In the genomic region with DNA sequence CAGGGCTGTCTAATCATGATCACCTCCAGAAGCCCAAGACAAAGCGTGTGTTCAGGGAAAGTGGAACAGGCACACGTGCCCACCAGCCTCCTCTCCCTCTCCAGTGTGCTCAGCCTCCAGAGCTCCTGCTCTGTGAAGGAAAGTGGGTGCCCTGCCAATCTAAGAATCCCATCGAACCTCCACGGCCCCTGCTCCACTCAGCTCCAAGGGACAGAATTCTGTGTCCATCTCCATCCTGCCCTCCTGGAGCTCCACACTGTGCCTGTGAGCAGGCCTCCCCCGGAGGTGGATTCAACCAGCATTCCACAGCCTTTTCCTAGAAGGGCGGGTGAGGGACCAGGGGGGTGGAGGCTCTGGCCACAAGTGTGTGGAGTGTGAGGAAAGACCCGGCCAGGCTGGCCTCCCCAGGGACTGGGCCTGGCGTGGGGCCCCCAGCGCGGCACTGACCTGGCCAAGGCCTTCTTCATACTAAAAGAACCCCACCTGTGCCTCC, we compare ENCODE assay signal across 11 cellular contexts. TPM values are rescaled to one million over a fixed set of nuclear protein-coding genes. Genes with fewer than 3 reads are reported as not detected.
DNase-seq lines count a peak whose midpoint lies in the region; ATAC-seq and TF ChIP-seq lines count a peak whose summit lies in the region.
"Had no signal": no experiment of that assay in that cellular context is flagged by ENCODE, and none has a peak within 500 bp of the region (broad histone marks: within the 10 kb centered on the region; RNA-seq: fewer than 3 reads in every experiment).

No MANE protein-coding gene starts in this region.

- no peaks in the 10 kb centered on the region for H3K27me3 Mint-ChIP-seq in activated CD8-positive, alpha-beta T cell treated with anti-CD3 and anti-CD28 coated beads for 36 hours

- H3K4me3 ChIP-seq in left ventricle myocardium inferior (peak overlapping the region; percentile 11), spleen (peak overlapping the region in 3 of 8 donors; percentile 7 to 94 (median 65))
- H3K4me3 ChIP-seq: cardiac muscle cell, left lung had no signal

- H3K27ac ChIP-seq in left ventricle myocardium inferior (replicated peaks) (peak overlapping the region; percentile 95), spleen (peak overlapping the region; percentile 11 to 94 (median 74))

- peak overlapping the region; percentile 97 for H3K4me3 Mint-ChIP-seq in activated CD8-positive, alpha-beta T cell treated with anti-CD3 and anti-CD28 coated beads for 36 hours

- no peaks in the 10 kb centered on the region for H3K9me3 Mint-ChIP-seq in activated CD8-positive, alpha-beta T cell treated with anti-CD3 and anti-CD28 coated beads for 36 hours

- TF ChIP-seq CTCF in activated CD8-positive, alpha-beta T cell treated with anti-CD3 and anti-CD28 coated beads for 36 hours (IDR thresholded peaks at IDR 0.05): no peak
- TF ChIP-seq CTCF in left ventricle myocardium inferior (IDR thresholded peaks at IDR 0.05; ENCODE audit: borderline replicate concordance) (no peak), spleen (IDR thresholded peaks at IDR 0.05 in 8 of 11, conservative IDR thresholded peaks at IDR 0.05 in 3 of 11) (no peak)

- whole genome bisulfite sequencing in spleen, 5 donors: 73 to 83% (median 80%) methylated on average over 4 to 10 of the region's 10 CpGs

- H3K4me1 ChIP-seq in left ventricle myocardium inferior: peaks cover 100% of the 10 kb centered on the region
- peaks cover 72 to 100% (median 100%) of the 10 kb centered on the region in 6 donors for H3K4me1 ChIP-seq in spleen

- TF ChIP-seq POLR2A in spleen (IDR thresholded peaks at IDR 0.05): no peak

- intact Hi-C loops in activated CD8-positive, alpha-beta T cell treated with anti-CD3 and anti-CD28 coated beads for 36 hours (cut with micrococcal nuclease): loop anchor here (5.0 kb wide), 1 partner anchor 38 kb away; the partner anchor contains the start of gene DPM2
- intact Hi-C loops in left ventricle myocardium inferior (cut with micrococcal nuclease): no loop called here
- intact Hi-C loops in spleen (cut with DNase I; ENCODE audit: low total_unique reads): no loop called here

- H3K36me3 Mint-ChIP-seq in activated CD8-positive, alpha-beta T cell treated with anti-CD3 and anti-CD28 coated beads for 36 hours (ENCODE audit: low read depth): peaks cover 46% of the 10 kb centered on the region

- H3K4me1 Mint-ChIP-seq in activated CD8-positive, alpha-beta T cell treated with anti-CD3 and anti-CD28 coated beads for 36 hours (ENCODE audit: low read depth): peaks cover 72% of the 10 kb centered on the region

- no peaks in the 10 kb centered on the region for H3K36me3 ChIP-seq in left ventricle myocardium inferior
- H3K36me3 ChIP-seq in spleen: peaks cover 0 to 10% (median 0%) of the 10 kb centered on the region in 6 donors
- H3K36me3 ChIP-seq: cardiac muscle cell, left lung had no signal

- ATAC-seq in activated CD8-positive, alpha-beta T cell treated with anti-CD3 and anti-CD28 coated beads for 36 hours: no peak
- ATAC-seq in GM18868 (IDR thresholded peaks at IDR 0.05; ENCODE audit: unreplicated experiment): no peak
- ATAC-seq: left lung had no signal

- H3K27me3 ChIP-seq in left ventricle myocardium inferior (ENCODE audit: low read depth) (no peaks in the 10 kb centered on the region), spleen (replicated peaks in 1 of 7) (peaks cover 0 to 8% (median 0%) of the 10 kb centered on the region in 7 donors)
- H3K27me3 ChIP-seq: cardiac muscle cell had no signal

- H3K9me3 ChIP-seq in left ventricle myocardium inferior (replicated peaks) (no peaks in the 10 kb centered on the region), spleen (no peaks in the 10 kb centered on the region)
- H3K9me3 ChIP-seq: left lung had no signal

- POLR2A ChIA-PET in activated CD8-positive, alpha-beta T cell treated with anti-CD3 and anti-CD28 coated beads for 36 hours (lab: Charles Lee): interaction anchor here (0.6 to 22.5 kb wide), 6 partner anchors 14 to 64 kb away, joined by 3 to 408 read pairs (median 3); no protein-coding TSS in a partner anchor

- CTCF ChIA-PET in activated CD8-positive, alpha-beta T cell treated with anti-CD3 and anti-CD28 coated beads for 36 hours (lab: Charles Lee): interaction anchor here (1.0 to 15.3 kb wide), 4 partner anchors 11 to 60 kb away, joined by 3 to 163 read pairs (median 116); no protein-coding TSS in a partner anchor

- peak overlapping the region; percentile 99 for H3K27ac Mint-ChIP-seq in activated CD8-positive, alpha-beta T cell treated with anti-CD3 and anti-CD28 coated beads for 36 hours

- DNase-seq in GM03348 (ENCODE audit: low spot score) (peak; percentile 86), left ventricle myocardium inferior (no peak), spleen (no peak), NCI-H1436 (lab: John Stamatoyannopoulos, UW) (no peak), NCI-H2029 treated with DMSO at 0.1 percent for 48 hours (lab: John Stamatoyannopoulos, UW) (no peak), NK-92 (lab: John Stamatoyannopoulos, UW; ENCODE audit: unreplicated experiment) (no peak)
- DNase-seq in activated CD8-positive, alpha-beta T cell treated with anti-CD3 and anti-CD28 coated beads for 36 hours: no peak
- DNase-seq: Kasumi-1 had no signal

RNA-seq across cellular contexts. Expression of gene EEIG1, which starts 6.0 kb away (rescaled TPM):
- total RNA-seq in activated CD8-positive, alpha-beta T cell treated with anti-CD3 and anti-CD28 coated beads for 36 hours: 10 to 100 TPM; 79.7 to 81.5 TPM
- total RNA-seq in left ventricle myocardium inferior (20.7 TPM), spleen (100 to 1,000 TPM in 1 of 7 donors, 10 to 100 TPM in 6; 27.3 to 102 (median 72.8) TPM)
- polyA plus RNA-seq in spleen: 10 to 100 TPM; 28.6 to 39.6 (median 29.0) TPM

RNA-seq across cellular contexts. Expression of gene DPM2, which starts 37.2 kb away (rescaled TPM):
- total RNA-seq in activated CD8-positive, alpha-beta T cell treated with anti-CD3 and anti-CD28 coated beads for 36 hours: 10 to 100 TPM; 41.3 to 43.9 TPM
- total RNA-seq in left ventricle myocardium inferior (14.0 TPM), spleen (10 to 100 TPM; 19.5 to 31.3 (median 25.2) TPM)
- polyA plus RNA-seq in spleen: 10 to 100 TPM; 23.6 to 33.8 (median 28.1) TPM

RNA-seq across cellular contexts. Expression of gene PIP5KL1, which starts 44.2 kb away (rescaled TPM):
- 1 to 10 TPM; 1.7 to 2.5 TPM for total RNA-seq in activated CD8-positive, alpha-beta T cell treated with anti-CD3 and anti-CD28 coated beads for 36 hours
- total RNA-seq in left ventricle myocardium inferior (0.85 TPM), spleen (1 to 10 TPM in 2 of 7 donors, under 1 TPM in 3, not detected in 2; 0.46 to 3.6 (median 0.94) TPM)
- under 1 TPM; 0.13 to 0.51 (median 0.42) TPM for polyA plus RNA-seq in spleen

RNA-seq across cellular contexts. Expression of gene ST6GALNAC4, which starts 58.0 kb away (rescaled TPM):
- total RNA-seq in activated CD8-positive, alpha-beta T cell treated with anti-CD3 and anti-CD28 coated beads for 36 hours: 10 to 100 TPM; 34.3 to 34.9 TPM
- total RNA-seq in left ventricle myocardium inferior (31.3 TPM), spleen (10 to 100 TPM; 48.6 to 92.8 (median 65.8) TPM)
- 10 to 100 TPM; 16.0 to 36.7 (median 19.5) TPM for polyA plus RNA-seq in spleen
